Comparison of ENCODE assay signal across 16 cellular contexts in the genomic region with DNA sequence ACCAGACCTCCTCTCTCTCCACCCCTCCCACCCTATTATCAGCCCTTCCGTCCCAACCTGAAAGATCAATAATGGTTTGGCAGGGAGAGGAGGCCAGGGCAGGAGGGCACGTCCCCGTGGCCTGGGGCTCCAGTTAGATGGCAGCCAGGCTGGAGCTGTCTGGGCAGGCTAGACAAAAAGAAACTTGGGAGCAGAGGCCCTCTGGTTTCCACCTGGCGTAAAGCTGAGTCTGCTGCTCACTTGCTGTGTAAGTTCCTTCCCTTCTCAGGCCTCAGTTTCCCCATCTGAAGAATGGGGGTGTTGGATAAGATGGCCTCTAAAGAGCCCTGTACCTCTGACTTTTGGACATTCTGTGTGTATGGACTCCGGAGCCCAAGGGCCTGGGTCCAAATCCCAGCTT. TPM values are rescaled to one million over a fixed set of nuclear protein-coding genes. Genes with fewer than 3 reads are reported as not detected.
DNase-seq lines count a peak whose midpoint lies in the region; ATAC-seq, FAIRE-seq and TF ChIP-seq lines count a peak whose summit lies in the region.
"Had no signal": no experiment of that assay in that cellular context is flagged by ENCODE, and none has a peak within 500 bp of the region (broad histone marks: within the 10 kb centered on the region; RNA-seq: fewer than 3 reads in every experiment).

No MANE protein-coding gene starts in this region.

- FAIRE-seq in kidney (lab: Jason Lieb, UNC): no peak
- FAIRE-seq: K562 had no signal

- no peaks in the 10 kb centered on the region for H3K27me3 Mint-ChIP-seq in Calu3 (ENCODE audit: unreplicated experiment)

- peaks cover 44% of the 10 kb centered on the region for H3K36me3 Mint-ChIP-seq in Calu3 (ENCODE audit: insufficient read depth, unreplicated experiment)
- H3K36me3 Mint-ChIP-seq: CD4-positive, CD25-positive, alpha-beta regulatory T cell had no signal

- POLR2A ChIA-PET in RWPE1 (lab: Yijun Ruan, JAX; ENCODE audit: low non-redundant PET): no interaction called here

- no peaks in the 10 kb centered on the region for H3K27me3 ChIP-seq in liver (ENCODE audit: control insufficient read depth in 4 of 4, insufficient read depth in 4 of 4, low read length in 3 of 4)
- H3K27me3 ChIP-seq in thoracic aorta (replicated peaks; ENCODE audit: insufficient read depth): no peaks in the 10 kb centered on the region
- H3K27me3 ChIP-seq: BLaER1 treated with 17β-estradiol and CSF1 and Interleukin-3, amounts not matched to agents 10 nM and 100 nM had no signal

- no peak overlapping the region for H3K4me3 ChIP-seq in liver (ENCODE audit: low read depth in 1 of 3, low read length in 3 of 3)
- H3K4me3 ChIP-seq in thoracic aorta: no peak overlapping the region
- H3K4me3 ChIP-seq in kidney (ENCODE audit: low read length in 2 of 2): no peak overlapping the region
- H3K4me3 ChIP-seq: BLaER1 treated with 17β-estradiol and CSF1 and Interleukin-3, amounts not matched to agents 10 nM and 100 nM; GM23248; K562 had no signal

- no peak for ATAC-seq in thoracic aorta (ENCODE audit: insufficient number of reproducible peaks, low FRiP score, low read depth)
- no peak for ATAC-seq in GM18870 (IDR thresholded peaks at IDR 0.05; ENCODE audit: unreplicated experiment)

- H3K4me1 ChIP-seq in liver (ENCODE audit: control insufficient read depth in 4 of 4, insufficient read depth in 4 of 4, low read length in 3 of 4) (peaks cover 13 to 50% (median 37%) of the 10 kb centered on the region in 4 donors), thoracic aorta (ENCODE audit: control insufficient read depth in 1 of 2, low read depth in 2 of 2) (peaks cover 15 to 36% of the 10 kb centered on the region in 2 donors), kidney (ENCODE audit: control insufficient read depth in 1 of 2, insufficient read depth in 1 of 2, low read depth in 1 of 2, low read length in 2 of 2) (peaks cover 10 to 20% of the 10 kb centered on the region in 2 donors)

- peak in 1 of 2 donors; percentile 53 for TF ChIP-seq RAD21 in liver (IDR thresholded peaks at IDR 0.05)

- H3K27ac ChIP-seq in RWPE1 (peak overlapping the region; percentile 100), liver (ENCODE audit: low read depth in 1 of 2, low read length in 2 of 2) (peak overlapping the region; percentile 90 to 93), thoracic aorta (peak overlapping the region; percentile 89 to 98), kidney (ENCODE audit: low read depth in 2 of 2, low read length in 2 of 2) (no peak overlapping the region)
- H3K27ac ChIP-seq: BLaER1 treated with 17β-estradiol and CSF1 and Interleukin-3, amounts not matched to agents 10 nM and 100 nM; GM23248 had no signal

- TF ChIP-seq CTCF in Calu3 (IDR thresholded peaks at IDR 0.05; ENCODE audit: unreplicated experiment): no peak
- no peak for TF ChIP-seq CTCF in RWPE1 (conservative IDR thresholded peaks at IDR 0.05; ENCODE audit: low read depth)
- TF ChIP-seq CTCF in liver (IDR thresholded peaks at IDR 0.05; ENCODE audit: low read depth, low read length, missing input control): no peak
- no peak for TF ChIP-seq CTCF in thoracic aorta (IDR thresholded peaks at IDR 0.05)
- TF ChIP-seq CTCF in kidney (IDR thresholded peaks at IDR 0.05; ENCODE audit: borderline replicate concordance, extremely low read depth, insufficient read depth): no peak

- intact Hi-C loops in Calu3 (cut with micrococcal nuclease; ENCODE audit: unreplicated experiment): no loop called here
- intact Hi-C loops in kidney (cut with DNase I): no loop called here

- 44% methylated on average over 5 of the region's 5 CpGs for WGBS in liver

- H3K9me3 ChIP-seq in liver (ENCODE audit: control insufficient read depth in 4 of 4, low read length in 3 of 4) (no peaks in the 10 kb centered on the region), thoracic aorta (no peaks in the 10 kb centered on the region), kidney (ENCODE audit: control insufficient read depth in 1 of 2, low read length in 2 of 2) (no peaks in the 10 kb centered on the region)
- H3K9me3 ChIP-seq: BLaER1 treated with 17β-estradiol and CSF1 and Interleukin-3, amounts not matched to agents 10 nM and 100 nM had no signal

- CTCF ChIA-PET in Calu3 (lab: Charles Lee): interaction anchor here (0.8 to 1.3 kb wide), 3 partner anchors 20 to 29 kb away, joined by 3 to 5 read pairs (median 4); no protein-coding TSS in a partner anchor
- CTCF ChIA-PET in RWPE1 (lab: Yijun Ruan, JAX): interaction anchor here (0.8 to 1.5 kb wide), 4 partner anchors 9 to 330 kb away, joined by 3 read pairs; no protein-coding TSS in a partner anchor

- DNase-seq in Calu3: no peak
- DNase-seq in RWPE1 (ENCODE audit: low spot score): no peak
- no peak for DNase-seq in thoracic aorta (ENCODE audit: low spot score)
- DNase-seq in activated CD4-positive, alpha-beta T cell treated with anti-CD3 and anti-CD28 coated beads for 1 hour: no peak
- no peak for DNase-seq in kidney
- DNase-seq: 8988T; ACHN; CD4-positive, CD25-positive, alpha-beta regulatory T cell; DMS 273 treated with DMSO at 0.1 percent for 48 hours; GM23248; H7 had no signal

- H3K9me3 Mint-ChIP-seq in Calu3 (ENCODE audit: low read depth, unreplicated experiment): no peaks in the 10 kb centered on the region
- H3K9me3 Mint-ChIP-seq: CD4-positive, CD25-positive, alpha-beta regulatory T cell had no signal

- peaks cover 35% of the 10 kb centered on the region for H3K4me1 Mint-ChIP-seq in Calu3 (ENCODE audit: low read depth, unreplicated experiment)

- no TSS peak for BruUV-seq in Calu3 (replicated peaks; lab: Mats Ljungman, UMichigan)

- H3K27ac Mint-ChIP-seq in Calu3 (ENCODE audit: unreplicated experiment): peak overlapping the region; percentile 80

- no peak overlapping the region for H3K4me3 Mint-ChIP-seq in Calu3 (ENCODE audit: low read depth, unreplicated experiment)

- H3K9ac ChIP-seq in liver (ENCODE audit: low read depth in 1 of 2, low read length in 2 of 2) (no peak overlapping the region), kidney (ENCODE audit: low read length in 2 of 2) (no peak overlapping the region)
- H3K9ac ChIP-seq: BLaER1 treated with 17β-estradiol and CSF1 and Interleukin-3, amounts not matched to agents 10 nM and 100 nM; GM23248 had no signal

- peaks cover 0 to 2% (median 0%) of the 10 kb centered on the region in 4 donors for H3K36me3 ChIP-seq in liver (ENCODE audit: control insufficient read depth in 4 of 4, insufficient read depth in 3 of 4, low read depth in 1 of 4, low read length in 3 of 4)
- H3K36me3 ChIP-seq in thoracic aorta: no peaks in the 10 kb centered on the region
- H3K36me3 ChIP-seq in kidney (ENCODE audit: control insufficient read depth in 1 of 2, insufficient read depth in 2 of 2, low read length in 2 of 2): no peaks in the 10 kb centered on the region
- H3K36me3 ChIP-seq: BLaER1 treated with 17β-estradiol and CSF1 and Interleukin-3, amounts not matched to agents 10 nM and 100 nM had no signal

TF ChIP-seq in liver, 16 proteins besides CTCF, POLR2A, EP300 and RAD21 (continues in another document):
- TF ChIP-seq RXRA (IDR thresholded peaks at IDR 0.05) (peak; percentile 54 to 67), JUND (IDR thresholded peaks at IDR 0.05) (peak in 1 of 2 donors; percentile 8), YY1 (IDR thresholded peaks at IDR 0.05) (peak; percentile 58), HNF4A (conservative IDR thresholded peaks at IDR 0.05) (peak; percentile 74 to 82), TAF1 (conservative IDR thresholded peaks at IDR 0.05) (no peak), FOXA1 (IDR thresholded peaks at IDR 0.05) (no peak), FOXA2 (IDR thresholded peaks at IDR 0.05) (peak; percentile 30), HNF4G (IDR thresholded peaks at IDR 0.05) (peak; percentile 33), GABPA (IDR thresholded peaks at IDR 0.05 in 1 of 2, conservative IDR thresholded peaks at IDR 0.05 in 1 of 2) (no peak), NR2F2 (IDR thresholded peaks at IDR 0.05) (peak; percentile 16), SP1 (IDR thresholded peaks at IDR 0.05) (peak; percentile 54), EGR1 (IDR thresholded peaks at IDR 0.05; ENCODE audit: low read depth in 2 of 2) (peak in 1 of 2 donors; percentile 12)
- TF ChIP-seq, protein P1, sequence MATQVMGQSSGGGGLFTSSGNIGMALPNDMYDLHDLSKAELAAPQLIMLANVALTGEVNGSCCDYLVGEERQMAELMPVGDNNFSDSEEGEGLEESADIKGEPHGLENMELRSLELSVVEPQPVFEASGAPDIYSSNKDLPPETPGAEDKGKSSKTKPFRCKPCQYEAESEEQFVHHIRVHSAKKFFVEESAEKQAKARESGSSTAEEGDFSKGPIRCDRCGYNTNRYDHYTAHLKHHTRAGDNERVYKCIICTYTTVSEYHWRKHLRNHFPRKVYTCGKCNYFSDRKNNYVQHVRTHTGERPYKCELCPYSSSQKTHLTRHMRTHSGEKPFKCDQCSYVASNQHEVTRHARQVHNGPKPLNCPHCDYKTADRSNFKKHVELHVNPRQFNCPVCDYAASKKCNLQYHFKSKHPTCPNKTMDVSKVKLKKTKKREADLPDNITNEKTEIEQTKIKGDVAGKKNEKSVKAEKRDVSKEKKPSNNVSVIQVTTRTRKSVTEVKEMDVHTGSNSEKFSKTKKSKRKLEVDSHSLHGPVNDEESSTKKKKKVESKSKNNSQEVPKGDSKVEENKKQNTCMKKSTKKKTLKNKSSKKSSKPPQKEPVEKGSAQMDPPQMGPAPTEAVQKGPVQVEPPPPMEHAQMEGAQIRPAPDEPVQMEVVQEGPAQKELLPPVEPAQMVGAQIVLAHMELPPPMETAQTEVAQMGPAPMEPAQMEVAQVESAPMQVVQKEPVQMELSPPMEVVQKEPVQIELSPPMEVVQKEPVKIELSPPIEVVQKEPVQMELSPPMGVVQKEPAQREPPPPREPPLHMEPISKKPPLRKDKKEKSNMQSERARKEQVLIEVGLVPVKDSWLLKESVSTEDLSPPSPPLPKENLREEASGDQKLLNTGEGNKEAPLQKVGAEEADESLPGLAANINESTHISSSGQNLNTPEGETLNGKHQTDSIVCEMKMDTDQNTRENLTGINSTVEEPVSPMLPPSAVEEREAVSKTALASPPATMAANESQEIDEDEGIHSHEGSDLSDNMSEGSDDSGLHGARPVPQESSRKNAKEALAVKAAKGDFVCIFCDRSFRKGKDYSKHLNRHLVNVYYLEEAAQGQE (IDR thresholded peaks at IDR 0.05): no peak
- TF ChIP-seq, protein P2, sequence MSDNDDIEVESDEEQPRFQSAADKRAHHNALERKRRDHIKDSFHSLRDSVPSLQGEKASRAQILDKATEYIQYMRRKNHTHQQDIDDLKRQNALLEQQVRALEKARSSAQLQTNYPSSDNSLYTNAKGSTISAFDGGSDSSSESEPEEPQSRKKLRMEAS (IDR thresholded peaks at IDR 0.05): no peak

RNA-seq across cellular contexts. Expression of a gene that starts 3.8 kb away (rescaled TPM):
- total RNA-seq in Calu3 (2022) (24.1 and 24.7 TPM in 2 replicates), liver (10 to 100 TPM in 1 of 2 donors, 1 to 10 TPM in 1; 7.8 to 27.0 TPM), thoracic aorta (10 to 100 TPM; 31.9 to 51.3 TPM), kidney (20.9 TPM)
- polyA plus RNA-seq in liver (10 to 100 TPM; 39.4 to 50.7 TPM), kidney (ENCODE audit: insufficient read depth, low read depth, low replicate concordance) (50.2 TPM)
- total RNA-seq: CD4-positive, CD25-positive, alpha-beta regulatory T cell; Daoy; K562 had no signal
- polyA plus RNA-seq: K562 had no signal

RNA-seq across cellular contexts. Expression of a gene that starts 30.0 kb away (rescaled TPM):
- 6.2 and 6.4 TPM in 2 replicates for total RNA-seq in Calu3 (2022)
- total RNA-seq in liver: 1 to 10 TPM; 1.0 to 1.8 TPM
- 10 to 100 TPM in 1 of 2 donors, under 1 TPM in 1; 0.47 to 12.1 TPM for polyA plus RNA-seq in liver
- 10 to 100 TPM in 1 of 2 donors, 1 to 10 TPM in 1; 3.2 to 16.9 TPM for total RNA-seq in thoracic aorta
- 4.2 TPM for total RNA-seq in kidney
- polyA plus RNA-seq in kidney (ENCODE audit: insufficient read depth, low read depth, low replicate concordance): 0.13 TPM
- total RNA-seq: CD4-positive, CD25-positive, alpha-beta regulatory T cell had no signal
- polyA plus RNA-seq: CD4-positive, CD25-positive, alpha-beta regulatory T cell had no signal

Comparison
In these comparisons a context has a peak if more than half of its experiments do, and no peak if none do; other contexts are left out.
1. H3K27ac ChIP-seq: peak in RWPE1 (single experiment), liver (2 of 2) and thoracic aorta (2 of 2); none in kidney (0 of 2).